In genomic region chr11:133134561-133135173, GRCh38 we compare ENCODE assay signal across 9 cellular contexts.
DNase-seq lines count a peak whose midpoint lies in the region; ATAC-seq and TF ChIP-seq lines count a peak whose summit lies in the region.
"Had no signal": no experiment of that assay in that cellular context is flagged by ENCODE, and none has a peak within 500 bp of the region (broad histone marks: within the 10 kb centered on the region; RNA-seq: fewer than 3 reads in every experiment).

No MANE protein-coding gene starts in this region.

- H3K4me1 ChIP-seq in left ventricle myocardium inferior (peaks cover 13% of the 10 kb centered on the region), gastrocnemius medialis (no peaks in the 10 kb centered on the region)

- no peaks in the 10 kb centered on the region for H3K4me1 Mint-ChIP-seq in activated naive CD4-positive, alpha-beta T cell treated with anti-CD3 and anti-CD28 coated beads, Interleukin-2, amount 10 ng/mL, durations not matched to agents 7 days and 5 days

- peak; percentile 36 for DNase-seq in EL
- DNase-seq in NCI-H774 (lab: John Stamatoyannopoulos, UW): peak; percentile 58
- DNase-seq in activated naive CD4-positive, alpha-beta T cell treated with anti-CD3 and anti-CD28 coated beads, Interleukin-2, amount 10 ng/mL, durations not matched to agents 7 days and 5 days: peak; percentile 64
- peak; percentile 34 for DNase-seq in left ventricle myocardium inferior
- no peak for DNase-seq in gastrocnemius medialis
- DNase-seq in mesenteric fat pad (ENCODE audit: low spot score): no peak

- TF ChIP-seq POLR2A in gastrocnemius medialis (IDR thresholded peaks at IDR 0.05): no peak

- TF ChIP-seq CTCF in left ventricle myocardium inferior (IDR thresholded peaks at IDR 0.05; ENCODE audit: borderline replicate concordance) (peak; percentile 90), gastrocnemius medialis (IDR thresholded peaks at IDR 0.05 in 4 of 5, conservative IDR thresholded peaks at IDR 0.05 in 1 of 5) (peak; percentile 42 to 82 (median 69))

- intact Hi-C loops in left ventricle myocardium inferior (cut with micrococcal nuclease) (loop anchor here (10.0 kb wide), 1 partner anchor 700 kb away; no protein-coding TSS in a partner anchor), gastrocnemius medialis (cut with DNase I; ENCODE audit: low total_unique reads) (loop anchor here (2.0 kb wide), 1 partner anchor 700 kb away; no protein-coding TSS in a partner anchor)

- CTCF ChIA-PET in activated naive CD4-positive, alpha-beta T cell treated with anti-CD3 and anti-CD28 coated beads, Interleukin-2, amount 10 ng/mL, durations not matched to agents 7 days and 5 days (lab: Charles Lee): interaction anchor here (0.8 to 4.6 kb wide), 5 partner anchors 11 to 700 kb away, joined by 3 to 46 read pairs (median 5); no protein-coding TSS in a partner anchor

- in situ Hi-C loops in gastrocnemius medialis (cut with MboI; ENCODE audit: low sequenced_read_pairs in 4 of 4): loop anchor here in 3 of 4 donors (10.0 to 25.0 kb wide), 3 partner anchors 690 to 703 kb away; partner anchors contain the start of gene SPATA19 (in 1 of the 3)

- H3K9me3 Mint-ChIP-seq in activated naive CD4-positive, alpha-beta T cell treated with anti-CD3 and anti-CD28 coated beads, Interleukin-2, amount 10 ng/mL, durations not matched to agents 7 days and 5 days: no peaks in the 10 kb centered on the region

- H3K27me3 ChIP-seq in left ventricle myocardium inferior (ENCODE audit: low read depth): peaks cover 15% of the 10 kb centered on the region
- peaks cover 0 to 2% (median 0%) of the 10 kb centered on the region in 3 donors for H3K27me3 ChIP-seq in gastrocnemius medialis

- H3K27me3 Mint-ChIP-seq in activated naive CD4-positive, alpha-beta T cell treated with anti-CD3 and anti-CD28 coated beads, Interleukin-2, amount 10 ng/mL, durations not matched to agents 7 days and 5 days: peaks cover 11% of the 10 kb centered on the region

- H3K27ac Mint-ChIP-seq in activated naive CD4-positive, alpha-beta T cell treated with anti-CD3 and anti-CD28 coated beads, Interleukin-2, amount 10 ng/mL, durations not matched to agents 7 days and 5 days: no peak overlapping the region
- H3K27ac Mint-ChIP-seq: activated naive CD8-positive, alpha-beta T cell had no signal

- no peaks in the 10 kb centered on the region for H3K36me3 Mint-ChIP-seq in activated naive CD4-positive, alpha-beta T cell treated with anti-CD3 and anti-CD28 coated beads, Interleukin-2, amount 10 ng/mL, durations not matched to agents 7 days and 5 days
- H3K36me3 Mint-ChIP-seq: activated naive CD8-positive, alpha-beta T cell had no signal

- H3K4me3 ChIP-seq in left ventricle myocardium inferior (no peak overlapping the region), gastrocnemius medialis (no peak overlapping the region)

- ATAC-seq in GM19468 (IDR thresholded peaks at IDR 0.05; ENCODE audit: extremely low read depth, unreplicated experiment) (peak; percentile 76), HG03460 (IDR thresholded peaks at IDR 0.05; ENCODE audit: unreplicated experiment) (peak; percentile 97), gastrocnemius medialis (no peak)

- no peak overlapping the region for H3K4me3 Mint-ChIP-seq in activated naive CD4-positive, alpha-beta T cell treated with anti-CD3 and anti-CD28 coated beads, Interleukin-2, amount 10 ng/mL, durations not matched to agents 7 days and 5 days
- H3K4me3 Mint-ChIP-seq: activated naive CD8-positive, alpha-beta T cell had no signal

- no peaks in the 10 kb centered on the region for H3K36me3 ChIP-seq in left ventricle myocardium inferior
- no peaks in the 10 kb centered on the region for H3K36me3 ChIP-seq in gastrocnemius medialis

- no peak overlapping the region for H3K27ac ChIP-seq in left ventricle myocardium inferior (replicated peaks)
- H3K27ac ChIP-seq in gastrocnemius medialis: no peak overlapping the region

- H3K9me3 ChIP-seq in left ventricle myocardium inferior (replicated peaks): no peaks in the 10 kb centered on the region
- H3K9me3 ChIP-seq in gastrocnemius medialis: no peaks in the 10 kb centered on the region

Comparison
In these comparisons a context has a peak if more than half of its experiments do, and no peak if none do; other contexts are left out.
1. DNase-seq: peak in EL (single experiment), NCI-H774 (single experiment), activated naive CD4-positive, alpha-beta T cell treated with anti-CD3 and anti-CD28 coated beads, Interleukin-2, amount 10 ng/mL, durations not matched to agents 7 days and 5 days (single experiment) and left ventricle myocardium inferior (single experiment); none in gastrocnemius medialis (0 of 2) and mesenteric fat pad (single experiment).
2. ATAC-seq: peak in GM19468 (single experiment) and HG03460 (single experiment); none in gastrocnemius medialis (0 of 2).